Comparison of ENCODE assay signal across 1 cellular context in genomic region chr20:4685923-4686221, GRCh38.
TF ChIP-seq lines count a peak whose summit lies in the region.

No MANE protein-coding gene starts in this region.

TF ChIP-seq in liver, 16 proteins besides CTCF, POLR2A, EP300 and RAD21 (continued from another document):
- TF ChIP-seq TAF1 (conservative IDR thresholded peaks at IDR 0.05) = no peak
